Comparison of ENCODE assay signal across 20 cellular contexts in the genomic region with DNA sequence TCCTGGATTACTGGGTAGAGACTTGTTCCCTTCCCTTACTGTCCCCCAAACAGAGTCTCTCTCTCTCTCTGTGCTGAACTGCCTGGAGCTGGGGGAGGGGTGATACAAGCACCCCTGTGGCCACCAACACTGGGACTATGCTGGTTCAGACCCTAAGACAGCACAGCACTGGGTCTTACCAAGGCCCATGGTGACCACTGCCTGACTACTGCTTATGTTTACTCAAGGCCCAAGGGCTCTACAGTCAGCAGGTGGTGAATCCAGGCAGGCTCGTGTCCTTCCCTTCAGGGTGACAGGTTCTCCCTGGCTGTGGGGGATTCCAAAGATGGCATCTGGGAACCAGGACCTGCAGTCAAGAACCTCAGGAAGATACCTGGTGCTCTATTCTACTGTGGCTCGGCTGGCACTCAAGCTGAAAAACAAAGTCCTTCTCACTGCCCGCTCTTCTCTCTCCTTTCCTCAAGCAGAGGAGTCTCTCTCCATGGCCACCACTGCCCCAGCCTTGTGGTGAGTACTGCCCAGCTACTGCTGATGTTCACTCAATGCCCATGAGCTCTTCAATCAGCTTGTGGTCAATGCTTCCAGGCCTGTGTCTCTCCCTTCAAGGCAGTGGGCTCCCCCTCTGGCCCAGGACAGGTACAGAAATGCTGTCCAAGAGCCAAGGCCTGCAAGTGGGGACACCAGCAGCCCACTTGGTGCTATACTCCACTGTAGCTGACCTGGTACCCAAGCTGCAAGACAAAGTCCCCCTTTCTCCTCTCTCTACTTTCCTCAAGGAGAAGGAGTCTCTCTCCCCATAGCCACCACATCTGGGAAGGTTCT. TPM values are rescaled to one million over a fixed set of nuclear protein-coding genes. Genes with fewer than 3 reads are reported as not detected.
A peak's percentile ranks its signal among the peaks of the same experiment; 100 is the strongest.
DNase-seq lines count a peak whose midpoint lies in the region; ATAC-seq and TF ChIP-seq lines count a peak whose summit lies in the region.
"Had no signal": no experiment of that assay in that cellular context is flagged by ENCODE, and none has a peak within 500 bp of the region (broad histone marks: within the 10 kb centered on the region; RNA-seq: fewer than 3 reads in every experiment).

No MANE protein-coding gene starts in this region.

- H3K27me3 ChIP-seq in vagina, result no peaks in the 10 kb centered on the region

- no peaks in the 10 kb centered on the region for H3K36me3 ChIP-seq in vagina

- no peak overlapping the region for H3K27ac ChIP-seq in vagina
- H3K27ac ChIP-seq: HL-60 had no signal

- peaks cover 7% of the 10 kb centered on the region for H3K36me3 Mint-ChIP-seq in osteocyte (ENCODE audit: unreplicated experiment)
- peaks cover 0 to 42% (median 0%) of the 10 kb centered on the region in 3 donors for H3K36me3 Mint-ChIP-seq in naive thymus-derived CD8-positive, alpha-beta T cell

- POLR2A ChIA-PET in naive thymus-derived CD8-positive, alpha-beta T cell (lab: Charles Lee), result no interaction called here

- H3K27ac Mint-ChIP-seq in osteocyte (ENCODE audit: unreplicated experiment), result no peak overlapping the region
- no peak overlapping the region for H3K27ac Mint-ChIP-seq in naive thymus-derived CD8-positive, alpha-beta T cell
- H3K27ac Mint-ChIP-seq: CD4-positive, alpha-beta memory T cell had no signal

- no peaks in the 10 kb centered on the region for H3K9me3 ChIP-seq in vagina

- TF ChIP-seq CTCF in osteocyte (IDR thresholded peaks at IDR 0.05) (no peak), vagina (IDR thresholded peaks at IDR 0.05) (no peak)

- no peak overlapping the region for H3K4me3 Mint-ChIP-seq in osteocyte (ENCODE audit: unreplicated experiment)
- H3K4me3 Mint-ChIP-seq in naive thymus-derived CD8-positive, alpha-beta T cell, result no peak overlapping the region
- H3K4me3 Mint-ChIP-seq: CD4-positive, alpha-beta memory T cell had no signal

- H3K4me1 Mint-ChIP-seq in osteocyte (ENCODE audit: unreplicated experiment), result peaks cover 9% of the 10 kb centered on the region
- peaks cover 0 to 1% (median 0%) of the 10 kb centered on the region in 4 donors for H3K4me1 Mint-ChIP-seq in naive thymus-derived CD8-positive, alpha-beta T cell
- H3K4me1 Mint-ChIP-seq: CD4-positive, alpha-beta memory T cell had no signal

- H3K27me3 Mint-ChIP-seq in osteocyte (ENCODE audit: unreplicated experiment), result peaks cover 5% of the 10 kb centered on the region
- H3K27me3 Mint-ChIP-seq in naive thymus-derived CD8-positive, alpha-beta T cell, result peaks cover 7 to 58% (median 12%) of the 10 kb centered on the region in 5 donors

- ATAC-seq in left ventricle myocardium superior, result no peak
- no peak for ATAC-seq in naive thymus-derived CD8-positive, alpha-beta T cell
- no peak for ATAC-seq in GM21723 (IDR thresholded peaks at IDR 0.05; ENCODE audit: unreplicated experiment)
- ATAC-seq: PC-3 had no signal

- H3K4me1 ChIP-seq in vagina, result peaks cover 7% of the 10 kb centered on the region

- intact Hi-C loops in cardiac septum (cut with DNase I) (no loop called here), left ventricle myocardium superior (cut with micrococcal nuclease) (no loop called here), vagina (cut with DNase I) (no loop called here)

- peaks cover 27% of the 10 kb centered on the region for H3K9me3 Mint-ChIP-seq in osteocyte (ENCODE audit: unreplicated experiment)
- peaks cover 9 to 51% (median 32%) of the 10 kb centered on the region in 9 donors for H3K9me3 Mint-ChIP-seq in naive thymus-derived CD8-positive, alpha-beta T cell

- no peak for TF ChIP-seq POLR2A in vagina (IDR thresholded peaks at IDR 0.05)

- no peak overlapping the region for H3K4me3 ChIP-seq in vagina

- DNase-seq in cardiac septum (ENCODE audit: low spot score) (peak; percentile 41), left ventricle myocardium superior (no peak), islet precursor cell (peak; percentile 42), osteocyte (ENCODE audit: extremely low spot score, unreplicated experiment) (peak; percentile 62), vagina (ENCODE audit: extremely low spot score in 2 of 2) (peak; percentile 46 to 56), SK-N-DZ (ENCODE audit: low spot score) (no peak)
- no peak for DNase-seq in naive thymus-derived CD8-positive, alpha-beta T cell
- DNase-seq: Calu3; CD4-positive, alpha-beta memory T cell; DMS79 treated with DMSO at 0.1 percent for 48 hours; HCEC 1CT; NCI-H1436; NCI-H2029; NCI-H2171; NCI-H446 treated with DMSO at 0.1 percent for 48 hours; NCI-H774; PC-3 had no signal

RNA-seq across cellular contexts. Expression of a gene that starts 41.8 kb away (rescaled TPM):
- 0.11 TPM for total RNA-seq in cardiac septum
- total RNA-seq in left ventricle myocardium superior, result 0.32 TPM
- total RNA-seq in osteocyte, result 0.03 and 0.16 TPM in 2 replicates
- total RNA-seq in vagina, result 11.0 TPM
- total RNA-seq in naive thymus-derived CD8-positive, alpha-beta T cell, result not detected
- not detected for polyA plus RNA-seq in naive thymus-derived CD8-positive, alpha-beta T cell
- 0.12 and 0.32 TPM in 2 replicates for polyA plus RNA-seq in SK-N-DZ (2014; cell fraction: cytosol; rRNA removed)
- 1.4 and 3.2 TPM in 2 replicates for polyA plus RNA-seq in SK-N-DZ (2014; cell fraction: nucleus; rRNA removed)
- total RNA-seq: CD4-positive, alpha-beta memory T cell; G401 had no signal
- polyA plus RNA-seq: CD4-positive, alpha-beta memory T cell had no signal

Comparison
In these comparisons a context has a peak if more than half of its experiments do, and no peak if none do; other contexts are left out.
1. DNase-seq: peak in cardiac septum (single experiment), islet precursor cell (single experiment), osteocyte (single experiment) and vagina (2 of 2); none in left ventricle myocardium superior (single experiment), naive thymus-derived CD8-positive, alpha-beta T cell (0 of 10) and SK-N-DZ (single experiment).